ENCODE assay signal across 27 cellular contexts in genomic region chr5:96995419-96995818, GRCh38. TPM values are rescaled to one million over a fixed set of nuclear protein-coding genes. Genes with fewer than 3 reads are reported as not detected.
DNase-seq lines count a peak whose midpoint lies in the region; ATAC-seq and TF ChIP-seq lines count a peak whose summit lies in the region.
"Had no signal": no experiment of that assay in that cellular context is flagged by ENCODE, and none has a peak within 500 bp of the region (broad histone marks: within the 10 kb centered on the region; RNA-seq: fewer than 3 reads in every experiment).

No MANE protein-coding gene starts in this region.

- H2BK15ac ChIP-seq in mesenchymal stem cell (ENCODE audit: low read depth, poor library complexity, severe bottlenecking) = no peak overlapping the region

- H3K27me3 ChIP-seq in CD4-positive, alpha-beta T cell (ENCODE audit: control insufficient read depth, insufficient read depth, low read length) = no peaks in the 10 kb centered on the region
- no peaks in the 10 kb centered on the region for H3K27me3 ChIP-seq in mesenchymal stem cell (ENCODE audit: control insufficient read depth in 1 of 2, insufficient read depth in 1 of 2, low read length in 2 of 2)

- H2BK12ac ChIP-seq in mesenchymal stem cell (ENCODE audit: low read length in 2 of 2) = no peak overlapping the region

- H3K4me3 ChIP-seq in mesenchymal stem cell (ENCODE audit: insufficient read depth in 1 of 2, low read depth in 1 of 2, low read length in 2 of 2) = no peak overlapping the region
- H3K4me3 ChIP-seq: SK-N-MC, smooth muscle cell, thoracic aorta had no signal

- no peak overlapping the region for H3K4me3 Mint-ChIP-seq in CD4-positive, alpha-beta T cell
- H3K4me3 Mint-ChIP-seq in activated naive CD8-positive, alpha-beta T cell treated with anti-CD3 and anti-CD28 coated beads, Interleukin-2, amount 50 U/mL, for 24 hours = no peak overlapping the region
- no peak overlapping the region for H3K4me3 Mint-ChIP-seq in natural killer cell
- H3K4me3 Mint-ChIP-seq: activated naive CD4-positive, alpha-beta T cell treated with anti-CD3 and anti-CD28 coated beads, Interleukin-2, amount 10 ng/mL, durations not matched to agents 7 days and 5 days; CD14-positive monocyte; T-helper 2 cell treated with Interferon-gamma antibody and Interleukin-4, amounts not matched to agents 5 μg/mL and 100 μg/mL, for 36 hours had no signal

- peaks cover 51% of the 10 kb centered on the region for H3K4me1 Mint-ChIP-seq in CD4-positive, alpha-beta T cell (ENCODE audit: low read depth)
- H3K4me1 Mint-ChIP-seq in activated naive CD8-positive, alpha-beta T cell treated with anti-CD3 and anti-CD28 coated beads, Interleukin-2, amount 50 U/mL, for 24 hours = peaks cover 29% of the 10 kb centered on the region
- H3K4me1 Mint-ChIP-seq in natural killer cell = peaks cover 36 to 48% of the 10 kb centered on the region in 2 donors

- no peak overlapping the region for H3K4ac ChIP-seq in mesenchymal stem cell (ENCODE audit: low read depth in 1 of 2, low read length in 2 of 2)

- no peak overlapping the region for H2BK120ac ChIP-seq in mesenchymal stem cell (ENCODE audit: low read depth, low read length)

- H4K8ac ChIP-seq in mesenchymal stem cell (ENCODE audit: low read length) = no peak overlapping the region

- H3K36me3 Mint-ChIP-seq in CD4-positive, alpha-beta T cell (ENCODE audit: low read depth) = peaks cover 66% of the 10 kb centered on the region
- peaks cover 48% of the 10 kb centered on the region for H3K36me3 Mint-ChIP-seq in activated naive CD8-positive, alpha-beta T cell treated with anti-CD3 and anti-CD28 coated beads, Interleukin-2, amount 50 U/mL, for 24 hours (ENCODE audit: low read depth)
- H3K36me3 Mint-ChIP-seq in natural killer cell = peaks cover 22% of the 10 kb centered on the region

- peak overlapping the region; percentile 70 for H3K27ac Mint-ChIP-seq in CD4-positive, alpha-beta T cell
- peak overlapping the region; percentile 61 for H3K27ac Mint-ChIP-seq in activated naive CD8-positive, alpha-beta T cell treated with anti-CD3 and anti-CD28 coated beads, Interleukin-2, amount 50 U/mL, for 24 hours
- peak overlapping the region; percentile 75 to 87 for H3K27ac Mint-ChIP-seq in natural killer cell
- H3K27ac Mint-ChIP-seq: T-helper 2 cell treated with Interferon-gamma antibody and Interleukin-4, amounts not matched to agents 5 μg/mL and 100 μg/mL, for 36 hours had no signal

- no peak overlapping the region for H2AK5ac ChIP-seq in mesenchymal stem cell (ENCODE audit: low read length, severe bottlenecking)

- TF ChIP-seq CTCF in CD4-positive, alpha-beta T cell (IDR thresholded peaks at IDR 0.05) = no peak
- no peak for TF ChIP-seq CTCF in natural killer cell (IDR thresholded peaks at IDR 0.05)

- H2BK5ac ChIP-seq in mesenchymal stem cell (ENCODE audit: low read depth, low read length, poor library complexity, severe bottlenecking) = no peak overlapping the region

- intact Hi-C loops in CD4-positive, alpha-beta T cell (cut with DNase I, micrococcal nuclease) = loop anchor here in 1 of 2 experiments (5.0 kb wide), 1 partner anchor 167 kb away; no protein-coding TSS in a partner anchor
- intact Hi-C loops in natural killer cell (cut with micrococcal nuclease) = no loop called here

- no peaks in the 10 kb centered on the region for H3K27me3 Mint-ChIP-seq in CD4-positive, alpha-beta T cell
- H3K27me3 Mint-ChIP-seq in activated naive CD8-positive, alpha-beta T cell treated with anti-CD3 and anti-CD28 coated beads, Interleukin-2, amount 50 U/mL, for 24 hours = no peaks in the 10 kb centered on the region
- no peaks in the 10 kb centered on the region for H3K27me3 Mint-ChIP-seq in natural killer cell (ENCODE audit: low read depth in 2 of 2)
- H3K27me3 Mint-ChIP-seq: activated naive CD4-positive, alpha-beta T cell treated with anti-CD3 and anti-CD28 coated beads, Interleukin-2, amount 10 ng/mL, durations not matched to agents 7 days and 5 days had no signal

- no peak overlapping the region for H3K4me2 ChIP-seq in mesenchymal stem cell (ENCODE audit: low read length, poor library complexity, severe bottlenecking)
- H3K4me2 ChIP-seq: smooth muscle cell had no signal

- POLR2A ChIA-PET in CD4-positive, alpha-beta T cell (lab: Charles Lee) = no interaction called here

- ATAC-seq in CD4-positive, alpha-beta T cell (ENCODE audit: poor library complexity) = no peak
- no peak for ATAC-seq in activated naive CD8-positive, alpha-beta T cell treated with anti-CD3 and anti-CD28 coated beads, Interleukin-2, amount 50 U/mL, for 24 hours
- ATAC-seq in natural killer cell = no peak
- ATAC-seq in HG03135 (IDR thresholded peaks at IDR 0.05; ENCODE audit: unreplicated experiment) = no peak
- ATAC-seq: HCT116 had no signal

- H4K91ac ChIP-seq in mesenchymal stem cell (ENCODE audit: low read length) = no peak overlapping the region

- H3K36me3 ChIP-seq in mesenchymal stem cell (ENCODE audit: control insufficient read depth in 1 of 2, insufficient read depth in 2 of 2, low read depth in 1 of 2, low read length in 2 of 2) = peaks cover 3 to 54% of the 10 kb centered on the region in 2 experiments

- DNase-seq in CD4-positive, alpha-beta T cell = no peak
- DNase-seq in EL = peak; percentile 20
- no peak for DNase-seq in activated naive CD8-positive, alpha-beta T cell treated with anti-CD3 and anti-CD28 coated beads, Interleukin-2, amount 50 U/mL, for 24 hours
- no peak for DNase-seq in natural killer cell
- DNase-seq in COLO829 (ENCODE audit: low spot score) = no peak
- no peak for DNase-seq in mesenchymal stem cell
- DNase-seq: activated CD4-positive, alpha-beta T cell treated with anti-CD3 and anti-CD28 coated beads, Interleukin-2, amount 50 U/mL, for 48 hours; activated naive CD4-positive, alpha-beta T cell treated with anti-CD3 and anti-CD28 coated beads, Interleukin-2, amount 10 ng/mL, durations not matched to agents 7 days and 5 days; cerebellar nuclear complex; DMS153; head of caudate nucleus; NCI-H1092; NCI-H2029 treated with DMSO at 0.1 percent for 48 hours; NCI-H226; NCI-H774; retina; stimulated activated CD4-positive, alpha-beta T cell treated with anti-CD3 and anti-CD28 coated beads, Interleukin-2, amount 100 ng/mL, for 24 hours had no signal

- no peak overlapping the region for H3K9ac ChIP-seq in mesenchymal stem cell (ENCODE audit: low read length)

- H3K14ac ChIP-seq in mesenchymal stem cell (ENCODE audit: low read length in 2 of 2) = no peak overlapping the region

- no peak overlapping the region for H3K23ac ChIP-seq in mesenchymal stem cell (ENCODE audit: low read length in 2 of 2)

- WGBS in mesenchymal stem cell = 78% methylated on average over 3 of the region's 3 CpGs

- H3K18ac ChIP-seq in mesenchymal stem cell (ENCODE audit: low read depth in 1 of 2, low read length in 2 of 2) = no peak overlapping the region

- no peak overlapping the region for H3K27ac ChIP-seq in CD4-positive, alpha-beta T cell (ENCODE audit: low read depth, low read length)
- H3K27ac ChIP-seq in mesenchymal stem cell (ENCODE audit: low read length, poor library complexity, severe bottlenecking) = no peak overlapping the region
- H3K27ac ChIP-seq: epithelial cell of prostate, RWPE1, SK-N-MC, thoracic aorta, VCaP had no signal

- H3K9me3 ChIP-seq in CD4-positive, alpha-beta T cell (ENCODE audit: control insufficient read depth, low read length) = no peaks in the 10 kb centered on the region
- H3K9me3 ChIP-seq in mesenchymal stem cell (ENCODE audit: control insufficient read depth, low read length) = no peaks in the 10 kb centered on the region
- H3K9me3 ChIP-seq: thoracic aorta had no signal

- CTCF ChIA-PET in CD4-positive, alpha-beta T cell (lab: Charles Lee) = interaction anchor here (1.3 kb wide), 1 partner anchor 20 kb away, joined by 3 read pairs; no protein-coding TSS in a partner anchor

- peaks cover 15% of the 10 kb centered on the region for H3K79me1 ChIP-seq in mesenchymal stem cell (replicated peaks; ENCODE audit: low read length, poor library complexity, severe bottlenecking)

- no peaks in the 10 kb centered on the region for H3K9me3 Mint-ChIP-seq in CD4-positive, alpha-beta T cell
- no peaks in the 10 kb centered on the region for H3K9me3 Mint-ChIP-seq in activated naive CD8-positive, alpha-beta T cell treated with anti-CD3 and anti-CD28 coated beads, Interleukin-2, amount 50 U/mL, for 24 hours
- no peaks in the 10 kb centered on the region for H3K9me3 Mint-ChIP-seq in natural killer cell
- H3K9me3 Mint-ChIP-seq: activated naive CD4-positive, alpha-beta T cell treated with anti-CD3 and anti-CD28 coated beads, Interleukin-2, amount 10 ng/mL, durations not matched to agents 7 days and 5 days; CD14-positive monocyte had no signal

- H2AFZ ChIP-seq in mesenchymal stem cell (ENCODE audit: low read depth, low read length) = no peak overlapping the region

- H3K4me1 ChIP-seq in mesenchymal stem cell (ENCODE audit: control insufficient read depth, insufficient read depth, low read depth, low read length) = no peaks in the 10 kb centered on the region

RNA-seq across cellular contexts. Expression of gene LNPEP, which starts 59.5 kb away (rescaled TPM):
- total RNA-seq in CD4-positive, alpha-beta T cell = 10 to 100 TPM; 52.0 to 52.7 TPM
- total RNA-seq in natural killer cell = 100 to 1,000 TPM; 126 to 162 (median 135) TPM
- 10.2 TPM for polyA plus RNA-seq in mesenchymal stem cell (2013, experiment 1 of 2)
- 10.3 TPM for polyA plus RNA-seq in mesenchymal stem cell (2013, experiment 2 of 2)
